In genomic region chr20:3651204-3651970, GRCh38 we compare ENCODE assay signal across 28 cellular contexts. TPM values are rescaled to one million over a fixed set of nuclear protein-coding genes. Genes with fewer than 3 reads are reported as not detected.
DNase-seq lines count a peak whose midpoint lies in the region; ATAC-seq and TF ChIP-seq lines count a peak whose summit lies in the region.
"Had no signal": no experiment of that assay in that cellular context is flagged by ENCODE, and none has a peak within 500 bp of the region (broad histone marks: within the 10 kb centered on the region; RNA-seq: fewer than 3 reads in every experiment).

No MANE protein-coding gene starts in this region.

- H4K20me1 ChIP-seq in OCI-LY1 (ENCODE audit: insufficient read depth, low read length) = no peaks in the 10 kb centered on the region

- H3K4me2 ChIP-seq in OCI-LY1 (ENCODE audit: low read length) = no peak overlapping the region

- no peaks in the 10 kb centered on the region for H3K9me2 ChIP-seq in OCI-LY1 (ENCODE audit: low read depth, low read length)

- H3K4me3 ChIP-seq in heart right ventricle (no peak overlapping the region), OCI-LY1 (ENCODE audit: low read depth, low read length, poor library complexity, severe bottlenecking) (no peak overlapping the region), ovary (no peak overlapping the region)
- H3K4me3 ChIP-seq: K562 had no signal

- no peaks in the 10 kb centered on the region for H3K79me2 ChIP-seq in OCI-LY1 (ENCODE audit: insufficient read depth, low read length)

- H3F3A ChIP-seq in OCI-LY1 (ENCODE audit: insufficient read depth, low read length) = no peaks in the 10 kb centered on the region

- no peak overlapping the region for H3K9ac ChIP-seq in OCI-LY1 (ENCODE audit: low read length)

- 76 to 85% methylated on average over 9 of the region's 9 CpGs for WGBS in heart right ventricle, 2 donors
- WGBS in ovary, 3 donors = 72 to 77% (median 73%) methylated on average over 9 of the region's 9 CpGs

- H3K4me1 ChIP-seq in heart right ventricle (peaks cover 0 to 17% (median 0%) of the 10 kb centered on the region in 9 donors), OCI-LY1 (ENCODE audit: insufficient read depth, low read length, severe bottlenecking) (peaks cover 29% of the 10 kb centered on the region), ovary (ENCODE audit: insufficient read depth) (no peaks in the 10 kb centered on the region)

- H3K36me3 ChIP-seq in heart right ventricle (peaks cover 0 to 46% (median 20%) of the 10 kb centered on the region in 9 donors), OCI-LY1 (ENCODE audit: insufficient read depth, low read length) (no peaks in the 10 kb centered on the region), ovary (no peaks in the 10 kb centered on the region)

- no peak for TF ChIP-seq POLR2A in ovary (IDR thresholded peaks at IDR 0.05)

- DNase-seq in cardiac septum (ENCODE audit: low spot score) = peak; percentile 38
- DNase-seq in heart right ventricle = no peak
- DNase-seq in left lobe of liver (ENCODE audit: low spot score) = peak; percentile 28
- no peak for DNase-seq in ovary
- no peak for DNase-seq in T-helper 2 cell
- DNase-seq: activated T-cell treated with anti-CD3 and anti-CD28 coated beads, Interleukin-2, amount 50 U/mL, for 72 hours; aorta; DMS 273 treated with DMSO at 0.1 percent for 48 hours; GDM1; immature natural killer cell; left ventricle myocardium superior; MV-4-11; naive thymus-derived CD8-positive, alpha-beta T cell; NCI-H1930; NCI-H524 treated with DMSO at 0.1 percent for 48 hours; OCI-M1; SIG-M5; stimulated activated CD8-positive, alpha-beta memory T cell treated with anti-CD3 and anti-CD28 coated beads, Interleukin-4, amount 100 ng/mL, for 48 hours; T-cell had no signal

- H3K9me3 ChIP-seq in heart right ventricle (peaks cover 0 to 14% (median 0%) of the 10 kb centered on the region in 11 donors), OCI-LY1 (ENCODE audit: low read length) (no peaks in the 10 kb centered on the region), ovary (no peaks in the 10 kb centered on the region)

- H2AFZ ChIP-seq in OCI-LY1 (ENCODE audit: low read length) = no peak overlapping the region

- intact Hi-C loops in cardiac septum (cut with DNase I) = no loop called here
- intact Hi-C loops in heart right ventricle (cut with DNase I) = no loop called here
- intact Hi-C loops in ovary (cut with DNase I) = no loop called here

- no peak for TF ChIP-seq EP300 in ovary (IDR thresholded peaks at IDR 0.05)

- H3K27me3 ChIP-seq in heart right ventricle (no peaks in the 10 kb centered on the region), OCI-LY1 (ENCODE audit: insufficient read depth, low read length) (no peaks in the 10 kb centered on the region; the same call in 1 of the 2 replicates), ovary (no peaks in the 10 kb centered on the region)

- ATAC-seq in heart right ventricle (no peak), left lobe of liver (no peak), HG02973 (IDR thresholded peaks at IDR 0.05; ENCODE audit: unreplicated experiment) (no peak), GM18517 (IDR thresholded peaks at IDR 0.05; ENCODE audit: unreplicated experiment) (no peak)
- ATAC-seq: activated T-cell treated with anti-CD3 and anti-CD28 coated beads, Interleukin-2, amount 50 U/mL, for 72 hours; HCT116; left ventricle myocardium superior; naive thymus-derived CD8-positive, alpha-beta T cell; T-cell had no signal

- H3K27ac ChIP-seq in heart right ventricle = no peak overlapping the region
- peak overlapping the region; percentile 67 for H3K27ac ChIP-seq in OCI-LY1 (ENCODE audit: low read depth, low read length, poor library complexity, severe bottlenecking)
- H3K27ac ChIP-seq in ovary = no peak overlapping the region
- H3K27ac ChIP-seq: C4-2B had no signal

- no peak for TF ChIP-seq CTCF in heart right ventricle (IDR thresholded peaks at IDR 0.05)
- no peak for TF ChIP-seq CTCF in OCI-LY1 (IDR thresholded peaks at IDR 0.05; ENCODE audit: low read length)
- TF ChIP-seq CTCF in ovary (IDR thresholded peaks at IDR 0.05) = no peak

RNA-seq across cellular contexts. Expression of gene GFRA4, which starts 11.8 kb away (rescaled TPM):
- not detected for total RNA-seq in cardiac septum
- not detected for total RNA-seq in heart right ventricle
- polyA plus RNA-seq in heart right ventricle = not detected
- total RNA-seq in left lobe of liver = not detected
- total RNA-seq in ovary = not detected
- under 1 TPM in 1 of 2 donors, not detected in 1; 0.22 TPM for polyA plus RNA-seq in ovary
- total RNA-seq: activated CD8-positive, alpha-beta memory T cell treated with anti-CD3 and anti-CD28 coated beads for 36 hours; activated T-cell treated with anti-CD3 and anti-CD28 coated beads, Interleukin-2, amount 50 U/mL, for 72 hours; aorta; K562; left ventricle myocardium superior; mesothelial cell of epicardium; naive thymus-derived CD8-positive, alpha-beta T cell; subcutaneous adipose tissue; T-cell had no signal
- polyA plus RNA-seq: aorta; immature natural killer cell; K562; naive thymus-derived CD8-positive, alpha-beta T cell had no signal

RNA-seq across cellular contexts. Expression of gene ADAM33, which starts 30.4 kb away (rescaled TPM):
- total RNA-seq in cardiac septum (3.0 TPM), heart right ventricle (10 to 100 TPM in 2 of 10 donors, 1 to 10 TPM in 8; 1.6 to 13.2 (median 3.3) TPM), left lobe of liver (0.48 TPM), ovary (10 to 100 TPM; 12.4 to 68.1 (median 26.1) TPM)
- polyA plus RNA-seq in heart right ventricle (10 to 100 TPM in 1 of 2 donors, 1 to 10 TPM in 1; 5.6 to 71.8 TPM), ovary (10 to 100 TPM; 23.3 to 34.1 TPM)
- total RNA-seq: activated CD8-positive, alpha-beta memory T cell treated with anti-CD3 and anti-CD28 coated beads for 36 hours; activated T-cell treated with anti-CD3 and anti-CD28 coated beads, Interleukin-2, amount 50 U/mL, for 72 hours; K562; naive thymus-derived CD8-positive, alpha-beta T cell; T-cell had no signal
- polyA plus RNA-seq: immature natural killer cell; K562; naive thymus-derived CD8-positive, alpha-beta T cell had no signal

Comparison
In these comparisons a context has a peak if more than half of its experiments do, and no peak if none do; other contexts are left out.
1. DNase-seq: peak in cardiac septum (single experiment) and left lobe of liver (single experiment); none in heart right ventricle (0 of 2), ovary (0 of 5) and T-helper 2 cell (0 of 5).